8 cellular contexts compared by ENCODE assay signal in genomic region chr6:10801224-10801848, GRCh38. TPM values are rescaled to one million over a fixed set of nuclear protein-coding genes. Genes with fewer than 3 reads are reported as not detected.
A peak's percentile ranks its signal among the peaks of the same experiment; 100 is the strongest.
DNase-seq lines count a peak whose midpoint lies in the region; ATAC-seq and TF ChIP-seq lines count a peak whose summit lies in the region.

No MANE protein-coding gene starts in this region.

- H3K36me3 ChIP-seq in PC-3 (ENCODE audit: low read depth, low read length), result no peaks in the 10 kb centered on the region
- no peaks in the 10 kb centered on the region for H3K36me3 ChIP-seq in thoracic aorta

- H3K4me1 Mint-ChIP-seq in activated T-cell treated with anti-CD3 and anti-CD28 coated beads, Interleukin-2, amount 50 U/mL, for 4 hours (ENCODE audit: low read depth), result no peaks in the 10 kb centered on the region

- H3K9me3 Mint-ChIP-seq in activated T-cell treated with anti-CD3 and anti-CD28 coated beads, Interleukin-2, amount 50 U/mL, for 4 hours, result no peaks in the 10 kb centered on the region

- H3K4me2 ChIP-seq in PC-3 (ENCODE audit: low read length), result peak overlapping the region; percentile 45

- no peak overlapping the region for H3K9ac ChIP-seq in PC-3 (ENCODE audit: low read length)

- intact Hi-C loops in PC-3 (cut with micrococcal nuclease), result loop anchor here (1.0 to 5.0 kb wide), 6 partner anchors 42 to 323 kb away; partner anchors contain the start of gene TMEM14C

- no TSS peak for BruUV-seq in PC-3 (replicated peaks; lab: Mats Ljungman, UMichigan)

- CTCF ChIA-PET in PC-3 (lab: Charles Lee), result interaction anchor here (0.9 to 1.1 kb wide), 4 partner anchors 79 to 323 kb away, joined by 3 to 9 read pairs (median 4); partner anchors contain the start of gene TMEM14C

- no peaks in the 10 kb centered on the region for H3K9me2 ChIP-seq in PC-3 (replicated peaks; ENCODE audit: low read length)

- no peaks in the 10 kb centered on the region for H3K27me3 Mint-ChIP-seq in activated T-cell treated with anti-CD3 and anti-CD28 coated beads, Interleukin-2, amount 50 U/mL, for 4 hours (ENCODE audit: low read depth)

- H3K4me3 Mint-ChIP-seq in activated T-cell treated with anti-CD3 and anti-CD28 coated beads, Interleukin-2, amount 50 U/mL, for 4 hours, result no peak overlapping the region

- H3K27me3 ChIP-seq in HL-60 (ENCODE audit: insufficient read depth, poor library complexity, severe bottlenecking) (no peaks in the 10 kb centered on the region), PC-3 (ENCODE audit: low read length) (no peaks in the 10 kb centered on the region), thoracic aorta (replicated peaks; ENCODE audit: insufficient read depth) (no peaks in the 10 kb centered on the region)

- H3K4me3 ChIP-seq in HL-60 (replicated peaks; ENCODE audit: insufficient read depth, low read length) (no peak overlapping the region), PC-3 (ENCODE audit: low read length) (no peak overlapping the region), fibroblast of the aortic adventitia (ENCODE audit: low read depth, low read length) (no peak overlapping the region), thoracic aorta (no peak overlapping the region)

- no peaks in the 10 kb centered on the region for H3K9me3 ChIP-seq in PC-3 (ENCODE audit: low read length)
- H3K9me3 ChIP-seq in thoracic aorta, result no peaks in the 10 kb centered on the region

- peaks cover 9% of the 10 kb centered on the region for H3K36me3 Mint-ChIP-seq in activated T-cell treated with anti-CD3 and anti-CD28 coated beads, Interleukin-2, amount 50 U/mL, for 4 hours (ENCODE audit: insufficient read depth)

- no peak overlapping the region for H3K27ac ChIP-seq in HL-60 (replicated peaks)
- H3K27ac ChIP-seq in PC-3 (ENCODE audit: low read length), result no peak overlapping the region
- no peak overlapping the region for H3K27ac ChIP-seq in thoracic aorta

- ATAC-seq in PC-3 (peak; percentile 99), thoracic aorta (ENCODE audit: insufficient number of reproducible peaks, low FRiP score, low read depth) (no peak)
- peak; percentile 80 to 85 for ATAC-seq in activated T-cell treated with anti-CD3 and anti-CD28 coated beads, Interleukin-2, amount 50 U/mL, for 4 hours

- H3F3A ChIP-seq in PC-3 (ENCODE audit: low read length, unreplicated experiment), result no peaks in the 10 kb centered on the region

- H3K79me2 ChIP-seq in PC-3 (ENCODE audit: low read length), result no peaks in the 10 kb centered on the region

- no peaks in the 10 kb centered on the region for H4K20me1 ChIP-seq in PC-3 (ENCODE audit: low read length)

- H3K4me1 ChIP-seq in PC-3 (ENCODE audit: insufficient read depth, low read length) (peaks cover 9% of the 10 kb centered on the region), thoracic aorta (ENCODE audit: control insufficient read depth in 1 of 2, low read depth in 2 of 2) (no peaks in the 10 kb centered on the region)

- no peak overlapping the region for H2AFZ ChIP-seq in PC-3 (ENCODE audit: low read length)

- DNase-seq in DMS 273 (lab: John Stamatoyannopoulos, UW; ENCODE audit: unreplicated experiment) (peak; percentile 78), GM20000 (ENCODE audit: low spot score) (peak; percentile 75), HL-60 (ENCODE audit: low read depth in 1 of 2, low spot score in 1 of 2) (peak; percentile 28 to 68), PC-3 (peak; percentile 82), fibroblast of the aortic adventitia (ENCODE audit: low read depth) (peak; percentile 65), nucleus accumbens (lab: John Stamatoyannopoulos, UW) (peak in 45 of 56 donors; percentile 0 to 68 (median 14)), thoracic aorta (ENCODE audit: low spot score) (no peak)
- DNase-seq in activated T-cell treated with anti-CD3 and anti-CD28 coated beads, Interleukin-2, amount 50 U/mL, for 4 hours, result peak; percentile 52

- peak; percentile 90 for TF ChIP-seq CTCF in GM20000 (IDR thresholded peaks at IDR 0.05; ENCODE audit: extremely low read depth, missing control alignments)
- peak; percentile 99 for TF ChIP-seq CTCF in HL-60 (IDR thresholded peaks at IDR 0.05; ENCODE audit: insufficient read depth, low read length)
- peak; percentile 99 for TF ChIP-seq CTCF in PC-3 (conservative IDR thresholded peaks at IDR 0.05; ENCODE audit: low read depth, low read length)
- TF ChIP-seq CTCF in fibroblast of the aortic adventitia (IDR thresholded peaks at IDR 0.05; ENCODE audit: insufficient read depth, low read length), result peak; percentile 100
- peak; percentile 93 for TF ChIP-seq CTCF in thoracic aorta (IDR thresholded peaks at IDR 0.05)

- POLR2A ChIA-PET in PC-3 (lab: Charles Lee; ENCODE audit: unreplicated experiment), result interaction anchor here (0.6 kb wide), 1 partner anchor 272 kb away, joined by 3 read pairs; no protein-coding TSS in a partner anchor

RNA-seq across cellular contexts. Expression of gene MAK, which starts 37.0 kb away (rescaled TPM):
- 0.11 and 0.12 TPM in 2 replicates for total RNA-seq in PC-3 (2014; rRNA removed)
- under 1 TPM; 0.35 to 0.84 (median 0.58) TPM for total RNA-seq in activated T-cell treated with anti-CD3 and anti-CD28 coated beads, Interleukin-2, amount 50 U/mL, for 4 hours
- under 0.01 TPM in 1 of 2 replicates, not detected in the other for total RNA-seq in fibroblast of the aortic adventitia (ENCODE audit: low replicate concordance)
- total RNA-seq in thoracic aorta, result under 1 TPM in 1 of 2 donors, not detected in 1; 0.63 TPM

RNA-seq across cellular contexts. Expression of gene TMEM14B, which starts 53.7 kb away (rescaled TPM):
- total RNA-seq in PC-3 (2014; rRNA removed) (93.8 and 115 TPM in 2 replicates), fibroblast of the aortic adventitia (ENCODE audit: low replicate concordance) (98.1 and 99.3 TPM in 2 replicates), thoracic aorta (10 to 100 TPM; 63.4 to 80.7 TPM)
- 10 to 100 TPM; 84.0 to 85.0 (median 84.4) TPM for total RNA-seq in activated T-cell treated with anti-CD3 and anti-CD28 coated beads, Interleukin-2, amount 50 U/mL, for 4 hours
